12 cellular contexts compared by ENCODE assay signal in the genomic region with DNA sequence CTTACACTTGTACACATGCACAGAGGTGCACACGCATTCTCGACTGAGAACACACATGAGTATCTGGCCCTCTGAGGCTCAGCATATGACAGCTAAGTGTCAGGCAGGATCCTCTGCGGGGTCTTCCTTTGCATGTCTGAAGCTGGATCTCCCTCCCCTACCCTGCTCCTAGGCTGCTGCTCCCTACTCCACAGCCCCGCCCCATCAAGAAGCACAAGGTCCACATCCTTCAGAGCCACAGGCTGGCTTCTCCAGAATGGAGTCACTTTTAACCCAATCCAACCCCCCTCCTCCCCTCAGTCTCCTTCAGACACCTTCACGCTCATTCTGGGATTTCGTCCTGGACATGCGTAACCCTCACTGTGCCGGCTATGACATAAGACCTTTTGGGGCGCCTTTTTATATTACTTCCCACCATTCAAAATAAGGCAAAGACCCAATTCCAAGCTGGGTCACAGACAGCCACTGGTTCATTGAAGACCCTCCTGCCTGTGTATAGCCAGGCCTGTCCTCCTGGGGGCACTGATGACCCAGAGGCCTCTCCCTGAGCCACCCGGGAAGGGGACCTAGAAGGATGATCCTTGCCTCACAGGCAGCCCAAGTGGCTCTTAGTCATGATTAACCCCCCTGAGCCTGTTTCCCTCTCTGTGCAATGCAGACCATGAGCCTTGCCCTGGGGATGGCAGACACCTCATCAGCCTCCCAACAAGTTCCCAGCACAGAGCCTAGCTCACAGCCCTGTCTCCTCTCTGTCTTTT. TPM values are rescaled to one million over a fixed set of nuclear protein-coding genes. Genes with fewer than 3 reads are reported as not detected.
DNase-seq lines count a peak whose midpoint lies in the region; ATAC-seq and TF ChIP-seq lines count a peak whose summit lies in the region.
"Had no signal": no experiment of that assay in that cellular context is flagged by ENCODE, and none has a peak within 500 bp of the region (broad histone marks: within the 10 kb centered on the region; RNA-seq: fewer than 3 reads in every experiment).

No MANE protein-coding gene starts in this region.

- H3K79me2 ChIP-seq in neural cell (replicated peaks; ENCODE audit: insufficient read depth, low read length) = peaks cover 25% of the 10 kb centered on the region

- TF ChIP-seq CTCF in neural cell (IDR thresholded peaks at IDR 0.05; ENCODE audit: poor library complexity, severe bottlenecking) = peak; percentile 40

- no peaks in the 10 kb centered on the region for H3F3A ChIP-seq in neural cell (ENCODE audit: insufficient read depth, low read length, poor library complexity, severe bottlenecking)

- H3K9me2 ChIP-seq in neural cell (ENCODE audit: insufficient read depth, low read length) = no peaks in the 10 kb centered on the region

- no peak overlapping the region for H3K9ac ChIP-seq in HUES48 (ENCODE audit: low read depth, low read length)
- peak overlapping the region; percentile 84 for H3K9ac ChIP-seq in neural cell (ENCODE audit: low read length)

- DNase-seq in NCI-H2227 (lab: John Stamatoyannopoulos, UW; ENCODE audit: unreplicated experiment) (peak; percentile 36), NCI-H2227 treated with DMSO at 0.1 percent for 48 hours (lab: John Stamatoyannopoulos, UW) (no peak), cerebellar cortex (ENCODE audit: low spot score) (peak; percentile 30), NCI-H345 (lab: John Stamatoyannopoulos, UW) (no peak), midbrain (lab: John Stamatoyannopoulos, UW) (no peak)
- DNase-seq: activated CD8-positive, alpha-beta T cell treated with anti-CD3 and anti-CD28 coated beads for 36 hours; left ventricle myocardium superior; NCI-H1417 had no signal

- no peak for ATAC-seq in HG03469 (IDR thresholded peaks at IDR 0.05; ENCODE audit: unreplicated experiment)
- ATAC-seq: activated CD8-positive, alpha-beta T cell treated with anti-CD3 and anti-CD28 coated beads for 36 hours; left ventricle myocardium superior had no signal

- peak overlapping the region; percentile 94 for H3K4me2 ChIP-seq in neural cell (ENCODE audit: low read length)

- peaks cover 32% of the 10 kb centered on the region for H3K4me1 ChIP-seq in HUES48 (ENCODE audit: control insufficient read depth, insufficient read depth, low read length)

- H3K4me3 ChIP-seq in HUES48 (ENCODE audit: low read depth, low read length) (no peak overlapping the region; the same call in 1 of the 2 replicates), neural cell (ENCODE audit: low read length) (peak overlapping the region; percentile 90)
- H3K4me3 ChIP-seq: SK-N-MC had no signal

- no peak overlapping the region for H2AFZ ChIP-seq in neural cell (ENCODE audit: low read depth, low read length)

- TF ChIP-seq RAD21 in neural cell (conservative IDR thresholded peaks at IDR 0.05) = no peak

- no peak for TF ChIP-seq EP300 in neural cell (conservative IDR thresholded peaks at IDR 0.05; ENCODE audit: poor library complexity, severe bottlenecking)

- peaks cover 21% of the 10 kb centered on the region for H3K27me3 ChIP-seq in HUES48 (ENCODE audit: control insufficient read depth, insufficient read depth, low read length)
- H3K27me3 ChIP-seq in neural cell (ENCODE audit: insufficient read depth, low read depth, low read length) = no peaks in the 10 kb centered on the region

- 0 out of 2 replicates have a peak, but pooled peaks cover 3% of the 10 kb centered on the region for H3K36me3 ChIP-seq in HUES48 (ENCODE audit: control insufficient read depth, insufficient read depth, low read length)
- H3K36me3 ChIP-seq in neural cell (ENCODE audit: insufficient read depth, low read length) = no peaks in the 10 kb centered on the region

- H3K9me3 ChIP-seq in HUES48 (ENCODE audit: control insufficient read depth, insufficient read depth, low read length) (no peaks in the 10 kb centered on the region), neural cell (ENCODE audit: low read length) (no peaks in the 10 kb centered on the region)

- H4K20me1 ChIP-seq in neural cell (ENCODE audit: insufficient read depth) = peaks cover 4% of the 10 kb centered on the region

- peak overlapping the region; percentile 76 for H3K27ac ChIP-seq in HUES48 (ENCODE audit: low read depth, low read length)
- peak overlapping the region; percentile 82 for H3K27ac ChIP-seq in neural cell (ENCODE audit: low read length)
- H3K27ac ChIP-seq: SK-N-MC had no signal

TF ChIP-seq in neural cell, 6 proteins besides CTCF, POLR2A, EP300 and RAD21:
- TF ChIP-seq POLR2AphosphoS5 (IDR thresholded peaks at IDR 0.05) (no peak), TAF1 (IDR thresholded peaks at IDR 0.05; ENCODE audit: low read depth) (peak; percentile 1)

RNA-seq across cellular contexts. Expression of a gene that starts 4.7 kb away (rescaled TPM):
- polyA plus RNA-seq in neural cell = 45.0 and 51.8 TPM in 2 replicates
- polyA minus RNA-seq in neural cell = 57.1 and 63.8 TPM in 2 replicates

RNA-seq across cellular contexts. Expression of a gene that starts 55.6 kb away (rescaled TPM):
- polyA plus RNA-seq in neural cell = 3.4 and 4.4 TPM in 2 replicates
- polyA minus RNA-seq in neural cell = 1.5 and 2.1 TPM in 2 replicates

RNA-seq across cellular contexts. Expression of a gene that starts 56.4 kb away (rescaled TPM):
- polyA plus RNA-seq in neural cell = not detected in 2 replicates
- polyA minus RNA-seq in neural cell = not detected in 2 replicates

Comparison
In these comparisons a context has a peak if more than half of its experiments do, and no peak if none do; other contexts are left out.
1. DNase-seq: peak in NCI-H2227 (single experiment) and cerebellar cortex (single experiment); none in NCI-H2227 treated with DMSO at 0.1 percent for 48 hours (single experiment), NCI-H345 (single experiment) and midbrain (single experiment).